ENCODE assay signal across 12 cellular contexts in the genomic region with DNA sequence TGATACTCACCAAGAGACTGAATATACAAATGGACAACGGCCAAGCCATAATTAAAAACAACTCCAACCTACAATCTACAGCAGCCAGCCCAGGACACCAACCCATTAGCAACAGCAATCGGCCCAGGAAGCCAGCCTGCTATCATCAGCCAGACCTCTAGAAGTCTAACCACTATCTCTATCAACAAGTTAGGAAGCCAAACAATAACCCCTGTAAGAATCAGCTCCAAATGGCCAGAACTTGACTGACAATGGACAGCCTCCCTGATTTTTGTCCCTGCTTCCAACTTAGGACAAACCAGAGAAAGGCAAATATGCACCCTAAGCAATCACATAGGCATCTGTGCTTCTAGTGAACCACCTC.
DNase-seq lines count a peak whose midpoint lies in the region; ATAC-seq and TF ChIP-seq lines count a peak whose summit lies in the region.
"Had no signal": no experiment of that assay in that cellular context is flagged by ENCODE, and none has a peak within 500 bp of the region (broad histone marks: within the 10 kb centered on the region; RNA-seq: fewer than 3 reads in every experiment).

No MANE protein-coding gene starts in this region.

- no peaks in the 10 kb centered on the region for H3K27me3 Mint-ChIP-seq in activated T-cell treated with anti-CD3 and anti-CD28 coated beads, Interleukin-2, amount 50 U/mL, for 4 hours (ENCODE audit: low read depth)
- H3K27me3 Mint-ChIP-seq in activated B cell treated with CpG ODN at 0.5 μM for 24 hours, result no peaks in the 10 kb centered on the region
- no peaks in the 10 kb centered on the region for H3K27me3 Mint-ChIP-seq in stimulated activated naive B cell treated with anti-CD40 and anti-IgM and Interleukin-4, amounts not matched to agents 10 μg/mL and 1 μg/mL and 100 μg/mL, for 72 hours

- intact Hi-C loops in activated B cell treated with CpG ODN at 0.5 μM for 24 hours (cut with micrococcal nuclease), result loop anchor here (1.0 to 10.0 kb wide), 9 partner anchors 15 to 1391 kb away; partner anchors contain the start of gene MYLIP
- intact Hi-C loops in esophagus squamous epithelium (cut with DNase I), result no loop called here

- peaks cover 2% of the 10 kb centered on the region for H3K36me3 Mint-ChIP-seq in activated T-cell treated with anti-CD3 and anti-CD28 coated beads, Interleukin-2, amount 50 U/mL, for 4 hours (ENCODE audit: insufficient read depth)
- H3K36me3 Mint-ChIP-seq in activated B cell treated with CpG ODN at 0.5 μM for 24 hours (ENCODE audit: low read depth), result no peaks in the 10 kb centered on the region
- H3K36me3 Mint-ChIP-seq in stimulated activated naive B cell treated with anti-CD40 and anti-IgM and Interleukin-4, amounts not matched to agents 10 μg/mL and 1 μg/mL and 100 μg/mL, for 72 hours, result peaks cover 2 to 19% of the 10 kb centered on the region in 2 donors

- TF ChIP-seq POLR2A in esophagus squamous epithelium (IDR thresholded peaks at IDR 0.05), result no peak

- H3K4me1 ChIP-seq in esophagus squamous epithelium, result peaks cover 0 to 33% (median 10%) of the 10 kb centered on the region in 3 donors

- H3K27ac Mint-ChIP-seq in activated B cell treated with CpG ODN at 0.5 μM for 24 hours, result peak overlapping the region; percentile 76
- H3K27ac Mint-ChIP-seq in stimulated activated naive B cell treated with anti-CD40 and anti-IgM and Interleukin-4, amounts not matched to agents 10 μg/mL and 1 μg/mL and 100 μg/mL, for 72 hours, result peak overlapping the region; percentile 97

- DNase-seq in activated T-cell treated with anti-CD3 and anti-CD28 coated beads, Interleukin-2, amount 50 U/mL, for 4 hours, result no peak
- DNase-seq in activated T-cell treated with anti-CD3 and anti-CD28 coated beads, Interleukin-2, amount 50 U/mL, for 1 hour, result no peak
- DNase-seq in activated B cell treated with CpG ODN at 0.5 μM for 24 hours (no peak), esophagus squamous epithelium (lab: John Stamatoyannopoulos, UW) (no peak), putamen (ENCODE audit: low spot score) (no peak), NCI-H1092 treated with DMSO at 0.1 percent for 48 hours (lab: John Stamatoyannopoulos, UW) (no peak)
- no peak for DNase-seq in stimulated activated naive B cell treated with anti-CD40 and anti-IgM and Interleukin-4, amounts not matched to agents 10 μg/mL and 1 μg/mL and 100 μg/mL, for 72 hours
- no peak for DNase-seq in stimulated activated CD4-positive, alpha-beta T cell treated with anti-CD3 and anti-CD28 coated beads, Interleukin-12 subunit alpha, Interleukin-12 subunit beta, amount 100 ng/mL, for 4 hours
- DNase-seq: head of caudate nucleus, NCI-H1417 treated with DMSO at 0.1 percent for 48 hours, SIG-M5 had no signal

- WGBS in esophagus squamous epithelium, 2 donors, result 86 to 91% methylated on average over 2 of the region's 2 CpGs

- no peaks in the 10 kb centered on the region for H3K9me3 ChIP-seq in esophagus squamous epithelium

- no peak for ATAC-seq in activated T-cell treated with anti-CD3 and anti-CD28 coated beads, Interleukin-2, amount 50 U/mL, for 4 hours
- no peak for ATAC-seq in activated B cell treated with CpG ODN at 0.5 μM for 24 hours (ENCODE audit: low read depth)
- ATAC-seq in stimulated activated naive B cell treated with anti-CD40 and anti-IgM and Interleukin-4, amounts not matched to agents 10 μg/mL and 1 μg/mL and 100 μg/mL, for 72 hours (replicated peaks), result no peak
- ATAC-seq: left lobe of liver had no signal

- no peaks in the 10 kb centered on the region for H3K27me3 ChIP-seq in esophagus squamous epithelium

- peaks cover 96% of the 10 kb centered on the region for H3K4me1 Mint-ChIP-seq in activated T-cell treated with anti-CD3 and anti-CD28 coated beads, Interleukin-2, amount 50 U/mL, for 4 hours (ENCODE audit: low read depth)
- peaks cover 99% of the 10 kb centered on the region for H3K4me1 Mint-ChIP-seq in activated B cell treated with CpG ODN at 0.5 μM for 24 hours
- H3K4me1 Mint-ChIP-seq in stimulated activated naive B cell treated with anti-CD40 and anti-IgM and Interleukin-4, amounts not matched to agents 10 μg/mL and 1 μg/mL and 100 μg/mL, for 72 hours, result peaks cover 78 to 100% of the 10 kb centered on the region in 2 donors

- H3K9me3 Mint-ChIP-seq in activated T-cell treated with anti-CD3 and anti-CD28 coated beads, Interleukin-2, amount 50 U/mL, for 4 hours, result peaks cover 4% of the 10 kb centered on the region
- H3K9me3 Mint-ChIP-seq in activated B cell treated with CpG ODN at 0.5 μM for 24 hours, result no peaks in the 10 kb centered on the region
- peaks cover 3 to 8% of the 10 kb centered on the region in 2 donors for H3K9me3 Mint-ChIP-seq in stimulated activated naive B cell treated with anti-CD40 and anti-IgM and Interleukin-4, amounts not matched to agents 10 μg/mL and 1 μg/mL and 100 μg/mL, for 72 hours

- H3K27ac ChIP-seq in esophagus squamous epithelium, result peak overlapping the region; percentile 16 to 84 (median 74)

- H3K4me3 ChIP-seq in esophagus squamous epithelium, result no peak overlapping the region

- CTCF ChIA-PET in activated B cell treated with CpG ODN at 0.5 μM for 24 hours (lab: Charles Lee), result no interaction called here

- peak overlapping the region; percentile 74 for H3K4me3 Mint-ChIP-seq in activated T-cell treated with anti-CD3 and anti-CD28 coated beads, Interleukin-2, amount 50 U/mL, for 4 hours
- peak overlapping the region; percentile 5 for H3K4me3 Mint-ChIP-seq in activated B cell treated with CpG ODN at 0.5 μM for 24 hours
- peak overlapping the region; percentile 60 to 64 for H3K4me3 Mint-ChIP-seq in stimulated activated naive B cell treated with anti-CD40 and anti-IgM and Interleukin-4, amounts not matched to agents 10 μg/mL and 1 μg/mL and 100 μg/mL, for 72 hours

- POLR2A ChIA-PET in activated B cell treated with CpG ODN at 0.5 μM for 24 hours (lab: Charles Lee), result interaction anchor here (1.0 to 1.3 kb wide), 2 partner anchors 13 to 36 kb away, joined by 3 read pairs; no protein-coding TSS in a partner anchor

- TF ChIP-seq CTCF in activated B cell treated with CpG ODN at 0.5 μM for 24 hours (IDR thresholded peaks at IDR 0.05) (no peak), esophagus squamous epithelium (IDR thresholded peaks at IDR 0.05) (no peak)

- no peaks in the 10 kb centered on the region for H3K36me3 ChIP-seq in esophagus squamous epithelium

Comparison
In these comparisons a context has a peak if more than half of its experiments do, and no peak if none do; other contexts are left out.
1. H3K4me3 Mint-ChIP-seq: peak in every context shown above with its lines; median percentile 74 in activated T-cell treated with anti-CD3 and anti-CD28 coated beads, Interleukin-2, amount 50 U/mL, for 4 hours; 62 in stimulated activated naive B cell treated with anti-CD40 and anti-IgM and Interleukin-4, amounts not matched to agents 10 μg/mL and 1 μg/mL and 100 μg/mL, for 72 hours; 5 in activated B cell treated with CpG ODN at 0.5 μM for 24 hours.